In the genomic region with DNA sequence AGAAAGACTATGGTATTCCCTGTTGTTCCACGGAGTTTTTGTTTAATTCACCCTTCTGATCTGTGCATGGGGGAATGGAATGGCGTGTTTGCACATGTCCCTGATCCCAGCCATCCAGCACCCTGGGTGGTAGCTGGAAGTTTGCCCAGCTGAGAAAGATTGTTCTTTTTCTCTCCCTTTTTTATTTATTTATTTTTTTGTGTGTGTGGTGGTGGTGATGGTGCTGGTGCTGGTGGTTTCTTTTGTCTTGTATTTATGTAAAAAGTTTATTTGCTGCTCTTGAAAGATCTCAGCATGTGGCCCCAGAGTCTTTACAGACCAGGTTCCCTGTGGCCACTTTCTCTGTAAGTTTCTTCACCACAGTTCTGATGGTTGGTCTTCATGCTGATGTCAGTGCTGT, we compare ENCODE assay signal across 13 cellular contexts.
DNase-seq lines count a peak whose midpoint lies in the region; ATAC-seq and TF ChIP-seq lines count a peak whose summit lies in the region.
"Had no signal": no experiment of that assay in that cellular context is flagged by ENCODE, and none has a peak within 500 bp of the region (broad histone marks: within the 10 kb centered on the region; RNA-seq: fewer than 3 reads in every experiment).

No MANE protein-coding gene starts in this region.

- no peak overlapping the region for H2AFZ ChIP-seq in H9 (ENCODE audit: low read length)

- H3K18ac ChIP-seq in H9 (ENCODE audit: insufficient read length, low read depth, low read length), result no peak overlapping the region

- H3K56ac ChIP-seq in H9 (ENCODE audit: insufficient read length, low read depth, low read length), result no peak overlapping the region

- H3K9ac ChIP-seq in H9 (ENCODE audit: extremely low read depth, insufficient read length, low read length), result no peak overlapping the region

- no peaks in the 10 kb centered on the region for H3K23me2 ChIP-seq in H9 (ENCODE audit: insufficient read length, low read depth, low read length, poor library complexity, severe bottlenecking)

- no peak overlapping the region for H2BK5ac ChIP-seq in H9 (ENCODE audit: insufficient read length, low read length)

- H3K36me3 Mint-ChIP-seq in CD4-positive, CD25-positive, alpha-beta regulatory T cell, result no peaks in the 10 kb centered on the region
- 0 out of 7 replicates have a peak, but pooled peaks cover 0 to 1% (median 0%) of the 10 kb centered on the region in 3 experiments for H3K36me3 Mint-ChIP-seq in H9 (ENCODE audit: insufficient read depth in 1 of 3, low read depth in 3 of 3)

- H3K27ac ChIP-seq in CD4-positive, CD25-positive, alpha-beta regulatory T cell (ENCODE audit: insufficient read depth, low read length, poor library complexity, severe bottlenecking), result no peak overlapping the region
- no peak overlapping the region for H3K27ac ChIP-seq in H9 (ENCODE audit: insufficient read length, low read depth, low read length)
- H3K27ac ChIP-seq: C4-2B, skin epidermis, vagina had no signal

- H2BK120ac ChIP-seq in H9 (ENCODE audit: low read depth, low read length, poor library complexity, severe bottlenecking), result no peak overlapping the region

- no peaks in the 10 kb centered on the region for H3K9me3 Mint-ChIP-seq in CD4-positive, CD25-positive, alpha-beta regulatory T cell
- H3K9me3 Mint-ChIP-seq in H9, result no peaks in the 10 kb centered on the region

- H3K79me2 ChIP-seq in H9 (ENCODE audit: insufficient read depth, low read length), result no peaks in the 10 kb centered on the region

- no peaks in the 10 kb centered on the region for H3K36me3 ChIP-seq in CD4-positive, CD25-positive, alpha-beta regulatory T cell (ENCODE audit: control insufficient read depth, insufficient read depth, low read length)
- H3K36me3 ChIP-seq: vagina had no signal

- H3K4me1 ChIP-seq in CD4-positive, CD25-positive, alpha-beta regulatory T cell (ENCODE audit: control insufficient read depth, insufficient read depth, low read length, poor library complexity, severe bottlenecking), result peaks cover 37% of the 10 kb centered on the region
- H3K4me1 ChIP-seq in H9 (ENCODE audit: insufficient read depth, low read length), result peaks cover 26% of the 10 kb centered on the region

- H3K27ac Mint-ChIP-seq in CD4-positive, CD25-positive, alpha-beta regulatory T cell, result peak overlapping the region in 2 of 3 donors; percentile 56 to 60
- peak overlapping the region; percentile 85 to 96 (median 88); a peak in 6 of 7 replicates for H3K27ac Mint-ChIP-seq in H9

- no peak for ATAC-seq in CD4-positive, CD25-positive, alpha-beta regulatory T cell (ENCODE audit: low read depth in 2 of 2)
- ATAC-seq in GM21515 (IDR thresholded peaks at IDR 0.05; ENCODE audit: unreplicated experiment) (no peak), GM21526 (IDR thresholded peaks at IDR 0.05; ENCODE audit: low FRiP score, unreplicated experiment) (no peak), HG02623 (IDR thresholded peaks at IDR 0.05; ENCODE audit: unreplicated experiment) (no peak)
- ATAC-seq: Panc1 had no signal

- H3K9me3 ChIP-seq in CD4-positive, CD25-positive, alpha-beta regulatory T cell (ENCODE audit: control insufficient read depth in 2 of 2, low read length in 2 of 2), result no peaks in the 10 kb centered on the region
- no peaks in the 10 kb centered on the region for H3K9me3 ChIP-seq in H9 (ENCODE audit: control insufficient read depth, low read depth, low read length)
- H3K9me3 ChIP-seq: vagina had no signal

- no peak overlapping the region for H2AK5ac ChIP-seq in H9 (ENCODE audit: insufficient read length, low read length)

- H3K4me1 Mint-ChIP-seq in CD4-positive, CD25-positive, alpha-beta regulatory T cell, result peaks cover 25 to 80% (median 55%) of the 10 kb centered on the region in 4 donors
- peaks cover 76 to 78% of the 10 kb centered on the region in 2 experiments for H3K4me1 Mint-ChIP-seq in H9

- DNase-seq in CD4-positive, CD25-positive, alpha-beta regulatory T cell, result no peak
- DNase-seq in H9 (peak; percentile 56), NCI-H748 (lab: John Stamatoyannopoulos, UW; ENCODE audit: unreplicated experiment) (peak; percentile 80), epithelial cell of esophagus (ENCODE audit: low read depth) (peak; percentile 63), posterior vena cava (ENCODE audit: low spot score) (no peak)
- DNase-seq: caudate nucleus had no signal

- peak overlapping the region; percentile 29 for H3K4me2 ChIP-seq in H9 (ENCODE audit: insufficient read depth, insufficient read length, low read length)

- no peak overlapping the region for H3T11ph ChIP-seq in H9 (ENCODE audit: low read length)

- no peak overlapping the region for H3K23ac ChIP-seq in H9 (ENCODE audit: insufficient read length, low read depth, low read length)

- no peak overlapping the region for H2BK15ac ChIP-seq in H9 (ENCODE audit: low read depth, low read length)

- no peak overlapping the region for H3K14ac ChIP-seq in H9 (ENCODE audit: insufficient read depth, low read length)

- no peak overlapping the region for H3K4me3 Mint-ChIP-seq in CD4-positive, CD25-positive, alpha-beta regulatory T cell
- H3K4me3 Mint-ChIP-seq in H9, result peak overlapping the region in 1 of 2 experiments; percentile 42; a peak in 2 of 5 replicates

- H3K4me3 ChIP-seq in CD4-positive, CD25-positive, alpha-beta regulatory T cell (ENCODE audit: low read depth, low read length), result no peak overlapping the region
- no peak overlapping the region for H3K4me3 ChIP-seq in epithelial cell of esophagus (ENCODE audit: low read length)
- H3K4me3 ChIP-seq: skin epidermis, vagina had no signal

- H4K8ac ChIP-seq in H9 (replicated peaks; ENCODE audit: insufficient read length, low read depth, low read length), result no peak overlapping the region

- no CpG with 5 or more reads among the region's 2 CpGs for WGBS in H9 (ENCODE audit: extremely low coverage, insufficient read length, low lambda C conversion rate)

- H4K5ac ChIP-seq in H9 (ENCODE audit: insufficient read length, low read depth, low read length), result no peak overlapping the region

- H4K20me1 ChIP-seq in H9 (ENCODE audit: control insufficient read depth, insufficient read depth, insufficient read length), result no peaks in the 10 kb centered on the region

- H3K27me3 Mint-ChIP-seq in CD4-positive, CD25-positive, alpha-beta regulatory T cell, result no peaks in the 10 kb centered on the region
- H3K27me3 Mint-ChIP-seq in H9 (ENCODE audit: low read depth), result no peaks in the 10 kb centered on the region

- H3K27me3 ChIP-seq in CD4-positive, CD25-positive, alpha-beta regulatory T cell (ENCODE audit: control insufficient read depth, insufficient read depth, low read length), result no peaks in the 10 kb centered on the region
- H3K27me3 ChIP-seq in H9 (ENCODE audit: insufficient read depth, low read length), result no peaks in the 10 kb centered on the region
- H3K27me3 ChIP-seq: vagina had no signal

- H2BK12ac ChIP-seq in H9 (ENCODE audit: insufficient read length, low read depth, low read length), result no peak overlapping the region

- no peak overlapping the region for H2BK20ac ChIP-seq in H9 (ENCODE audit: low read depth, low read length, poor library complexity, severe bottlenecking)

- no peak overlapping the region for H4K91ac ChIP-seq in H9 (ENCODE audit: insufficient read length, low read depth, low read length)

- TF ChIP-seq CTCF in H9 (conservative IDR thresholded peaks at IDR 0.05) (no peak), epithelial cell of esophagus (IDR thresholded peaks at IDR 0.05; ENCODE audit: insufficient read depth, low read depth, low read length, missing control alignments) (no peak)

- intact Hi-C loops in posterior vena cava (cut with DNase I), result no loop called here

- no peak overlapping the region for H3K4ac ChIP-seq in H9 (ENCODE audit: low read depth, low read length)

- H3K79me1 ChIP-seq in H9 (ENCODE audit: insufficient read depth, low read depth, low read length, poor library complexity, severe bottlenecking), result no peaks in the 10 kb centered on the region

Comparison
In these comparisons a context has a peak if more than half of its experiments do, and no peak if none do; other contexts are left out.
1. DNase-seq: peak in H9 (single experiment), NCI-H748 (single experiment) and epithelial cell of esophagus (single experiment); none in CD4-positive, CD25-positive, alpha-beta regulatory T cell (0 of 3) and posterior vena cava (single experiment).